In the genomic region with DNA sequence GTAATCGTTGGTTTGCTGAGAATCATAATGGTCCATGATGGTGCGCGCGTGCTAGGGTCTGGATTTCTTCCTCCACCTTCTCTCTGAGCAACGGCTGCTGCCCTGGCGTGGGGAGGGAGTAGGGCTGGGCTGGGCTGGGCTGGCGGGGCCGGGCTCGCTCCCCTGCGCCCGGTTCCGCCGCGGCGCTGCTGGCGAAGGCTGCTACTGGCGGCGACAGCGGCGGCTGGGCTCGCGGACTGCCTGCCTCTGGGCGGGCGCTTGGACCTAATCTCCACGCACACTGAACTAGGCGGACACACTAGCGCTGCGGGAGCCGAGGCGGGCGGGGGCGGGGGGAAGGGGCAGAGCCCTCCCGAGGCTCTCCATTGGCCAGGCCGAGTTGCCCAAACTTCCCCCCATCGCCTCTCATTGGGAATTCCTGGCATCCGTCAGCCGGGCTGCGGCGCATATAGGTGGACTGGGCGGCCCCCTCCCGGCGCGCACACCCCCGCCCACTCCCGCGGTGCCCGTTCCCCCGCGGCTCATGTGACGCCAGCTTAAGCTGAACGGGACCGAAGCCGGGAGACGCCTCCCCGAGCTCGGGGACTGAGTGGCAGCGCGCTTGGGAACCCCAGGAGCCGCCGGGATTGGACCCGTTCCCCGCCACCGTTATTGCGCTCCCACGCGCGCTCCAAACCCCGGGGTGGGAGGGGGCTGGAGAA, we compare ENCODE assay signal across 8 cellular contexts. TPM values are rescaled to one million over a fixed set of nuclear protein-coding genes. Genes with fewer than 3 reads are reported as not detected.
DNase-seq lines count a peak whose midpoint lies in the region; ATAC-seq and TF ChIP-seq lines count a peak whose summit lies in the region.

TSS of gene ACTN1 (minus strand) at position 282 of the 701 bp plus-strand sequence. CDS start at position 36, 246 bp downstream.

- H3K4me2 ChIP-seq in neural cell (ENCODE audit: low read length) = peak within 1 kb of the TSS; percentile 82

- H3K9me3 ChIP-seq in SK-N-MC (ENCODE audit: low read depth, low read length) (no peaks in the 10 kb centered on the region), neural cell (ENCODE audit: low read length) (no peaks in the 10 kb centered on the region)

- H3K36me3 ChIP-seq in SK-N-MC (ENCODE audit: insufficient read depth, low read length) (no peaks in the 10 kb centered on the region; the same call in 1 of the 2 replicates), neural cell (ENCODE audit: insufficient read depth, low read length) (no peaks in the 10 kb centered on the region)

- no peaks in the 10 kb centered on the region for H3F3A ChIP-seq in neural cell (ENCODE audit: insufficient read depth, low read length, poor library complexity, severe bottlenecking)

- no peak for TF ChIP-seq RAD21 in neural cell (conservative IDR thresholded peaks at IDR 0.05)

- TF ChIP-seq POLR2A in GM15510 (IDR thresholded peaks at IDR 0.05; ENCODE audit: borderline replicate concordance, extremely low read depth, insufficient read length) = peak; percentile 23

- H3K4me3 ChIP-seq in SK-N-MC = peak within 1 kb of the TSS; percentile 87
- H3K4me3 ChIP-seq in neural cell (ENCODE audit: low read length) = peak within 1 kb of the TSS; percentile 98

- no peaks in the 10 kb centered on the region for H3K27me3 ChIP-seq in neural cell (ENCODE audit: insufficient read depth, low read depth, low read length)

- DNase-seq in MV-4-11 (lab: John Stamatoyannopoulos, UW) (peak; percentile 93), SK-N-MC (ENCODE audit: low read depth, low spot score) (peak; percentile 53), foreskin melanocyte (peak; percentile 90)
- DNase-seq in activated naive CD4-positive, alpha-beta T cell treated with anti-CD3 and anti-CD28 coated beads, Interleukin-2, amount 50 U/mL, for 16 hours = peak; percentile 76

- no peak for ATAC-seq in GM19324 (IDR thresholded peaks at IDR 0.05; ENCODE audit: low FRiP score, unreplicated experiment)

- peak within 1 kb of the TSS; percentile 72 for H3K9ac ChIP-seq in SK-N-MC (ENCODE audit: insufficient read length)
- H3K9ac ChIP-seq in neural cell (ENCODE audit: low read length) = peak within 1 kb of the TSS; percentile 87

- no peak within 1 kb of the TSS for H3K27ac ChIP-seq in SK-N-MC
- peak within 1 kb of the TSS; percentile 62 for H3K27ac ChIP-seq in neural cell (ENCODE audit: low read length)

- peak within 1 kb of the TSS; percentile 56 for H2AFZ ChIP-seq in neural cell (ENCODE audit: low read depth, low read length)

- TF ChIP-seq CTCF in neural cell (IDR thresholded peaks at IDR 0.05; ENCODE audit: poor library complexity, severe bottlenecking) (no peak), subcutaneous adipose tissue (IDR thresholded peaks at IDR 0.05; ENCODE audit: low read depth) (no peak)

- peaks cover 30% of the 10 kb centered on the region for H3K79me2 ChIP-seq in neural cell (replicated peaks; ENCODE audit: insufficient read depth, low read length)

- TF ChIP-seq EP300 in neural cell (conservative IDR thresholded peaks at IDR 0.05; ENCODE audit: poor library complexity, severe bottlenecking) = no peak

- no peaks in the 10 kb centered on the region for H4K20me1 ChIP-seq in neural cell (ENCODE audit: insufficient read depth)

- no peaks in the 10 kb centered on the region for H3K9me2 ChIP-seq in neural cell (ENCODE audit: insufficient read depth, low read length)

TF ChIP-seq in neural cell, 6 proteins besides CTCF, POLR2A, EP300 and RAD21:
- TF ChIP-seq, protein P1, sequence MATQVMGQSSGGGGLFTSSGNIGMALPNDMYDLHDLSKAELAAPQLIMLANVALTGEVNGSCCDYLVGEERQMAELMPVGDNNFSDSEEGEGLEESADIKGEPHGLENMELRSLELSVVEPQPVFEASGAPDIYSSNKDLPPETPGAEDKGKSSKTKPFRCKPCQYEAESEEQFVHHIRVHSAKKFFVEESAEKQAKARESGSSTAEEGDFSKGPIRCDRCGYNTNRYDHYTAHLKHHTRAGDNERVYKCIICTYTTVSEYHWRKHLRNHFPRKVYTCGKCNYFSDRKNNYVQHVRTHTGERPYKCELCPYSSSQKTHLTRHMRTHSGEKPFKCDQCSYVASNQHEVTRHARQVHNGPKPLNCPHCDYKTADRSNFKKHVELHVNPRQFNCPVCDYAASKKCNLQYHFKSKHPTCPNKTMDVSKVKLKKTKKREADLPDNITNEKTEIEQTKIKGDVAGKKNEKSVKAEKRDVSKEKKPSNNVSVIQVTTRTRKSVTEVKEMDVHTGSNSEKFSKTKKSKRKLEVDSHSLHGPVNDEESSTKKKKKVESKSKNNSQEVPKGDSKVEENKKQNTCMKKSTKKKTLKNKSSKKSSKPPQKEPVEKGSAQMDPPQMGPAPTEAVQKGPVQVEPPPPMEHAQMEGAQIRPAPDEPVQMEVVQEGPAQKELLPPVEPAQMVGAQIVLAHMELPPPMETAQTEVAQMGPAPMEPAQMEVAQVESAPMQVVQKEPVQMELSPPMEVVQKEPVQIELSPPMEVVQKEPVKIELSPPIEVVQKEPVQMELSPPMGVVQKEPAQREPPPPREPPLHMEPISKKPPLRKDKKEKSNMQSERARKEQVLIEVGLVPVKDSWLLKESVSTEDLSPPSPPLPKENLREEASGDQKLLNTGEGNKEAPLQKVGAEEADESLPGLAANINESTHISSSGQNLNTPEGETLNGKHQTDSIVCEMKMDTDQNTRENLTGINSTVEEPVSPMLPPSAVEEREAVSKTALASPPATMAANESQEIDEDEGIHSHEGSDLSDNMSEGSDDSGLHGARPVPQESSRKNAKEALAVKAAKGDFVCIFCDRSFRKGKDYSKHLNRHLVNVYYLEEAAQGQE (IDR thresholded peaks at IDR 0.05; ENCODE audit: borderline replicate concordance) = peak; percentile 32
- peak; percentile 70 for TF ChIP-seq POLR2AphosphoS5 (IDR thresholded peaks at IDR 0.05)
- no peak for TF ChIP-seq SMC3 (conservative IDR thresholded peaks at IDR 0.05; ENCODE audit: poor library complexity)
- peak; percentile 74 for TF ChIP-seq TAF1 (IDR thresholded peaks at IDR 0.05; ENCODE audit: low read depth)
- TF ChIP-seq MXI1 (conservative IDR thresholded peaks at IDR 0.05; ENCODE audit: poor library complexity, severe bottlenecking) = no peak
- no peak for TF ChIP-seq EZH2 (IDR thresholded peaks at IDR 0.05; ENCODE audit: borderline replicate concordance, insufficient read depth, low read length, poor library complexity, severe bottlenecking)
TF ChIP-seq in neural cell: peak in this region for 3.

RNA-seq across cellular contexts. Expression of gene ACTN1, which starts in this region (rescaled TPM):
- polyA plus RNA-seq in neural cell = 8.2 and 10.8 TPM in 2 replicates
- 18.1 and 19.0 TPM in 2 replicates for polyA minus RNA-seq in neural cell
- 100 to 1,000 TPM in 3 of 4 donors, 10 to 100 TPM in 1; 81.5 to 142 (median 105) TPM for total RNA-seq in subcutaneous adipose tissue
